In the genomic region with DNA sequence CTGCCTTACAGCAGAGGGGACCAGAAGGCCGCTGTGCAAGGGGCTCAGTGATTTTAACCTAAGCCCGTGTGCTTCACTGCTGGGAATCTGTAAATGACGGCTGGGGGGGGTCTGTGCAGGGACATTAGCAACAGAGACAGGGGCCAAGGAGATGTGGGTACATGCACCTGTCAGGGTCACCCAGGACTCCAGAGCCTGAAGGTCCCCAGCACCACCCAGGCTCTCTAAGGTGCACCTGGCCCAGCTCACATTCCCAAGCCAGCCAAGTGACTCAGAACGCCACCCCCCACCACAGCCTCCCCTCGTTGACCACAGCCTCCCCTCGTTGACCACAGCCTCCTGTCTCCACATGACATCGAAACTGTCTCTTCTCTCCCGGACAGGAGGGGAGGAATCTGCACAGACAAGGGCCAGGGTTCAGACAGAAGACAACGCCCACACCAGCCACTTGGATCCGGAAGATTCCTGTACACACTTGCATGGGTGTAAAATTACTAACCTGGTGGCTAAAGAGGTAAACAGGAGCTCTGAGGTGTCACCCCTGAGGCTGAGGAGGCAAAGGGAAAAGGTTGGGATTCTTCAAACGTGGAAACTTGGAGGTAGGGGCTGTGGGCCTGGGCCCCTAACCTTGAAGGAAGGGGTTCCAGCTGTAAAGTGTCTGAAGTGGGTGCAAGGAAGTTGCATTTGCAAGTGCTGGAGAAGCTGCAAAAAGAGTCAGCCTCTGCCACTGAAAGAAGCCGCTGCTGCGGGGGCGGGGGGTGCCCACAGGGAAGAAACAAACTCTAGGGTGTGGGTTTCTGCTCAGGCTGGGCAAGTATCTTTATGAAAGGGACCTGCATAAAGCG, we compare ENCODE assay signal across 8 cellular contexts. TPM values are rescaled to one million over a fixed set of nuclear protein-coding genes. Genes with fewer than 3 reads are reported as not detected.
DNase-seq lines count a peak whose midpoint lies in the region; ATAC-seq, FAIRE-seq and TF ChIP-seq lines count a peak whose summit lies in the region.

No MANE protein-coding gene starts in this region.

- CTCF ChIA-PET in CD8-positive, alpha-beta T cell (lab: Charles Lee): no interaction called here
- CTCF ChIA-PET in activated naive CD4-positive, alpha-beta T cell treated with anti-CD3 and anti-CD28 coated beads for 36 hours (lab: Charles Lee): interaction anchor here (0.6 kb wide), 1 partner anchor 1094 kb away, joined by 3 read pairs; no protein-coding TSS in a partner anchor

- TF ChIP-seq CTCF in CD8-positive, alpha-beta T cell (IDR thresholded peaks at IDR 0.05): no peak
- TF ChIP-seq CTCF in prostate gland (IDR thresholded peaks at IDR 0.05): peak in 1 of 4 experiments; percentile 14

- FAIRE-seq in frontal cortex (lab: Jason Lieb, UNC): no peak

- H3K4me3 ChIP-seq in CD8-positive, alpha-beta T cell (ENCODE audit: low read depth, low read length): no peak overlapping the region
- no peak overlapping the region for H3K4me3 ChIP-seq in prostate gland

- no peaks in the 10 kb centered on the region for H3K36me3 ChIP-seq in CD8-positive, alpha-beta T cell (ENCODE audit: insufficient read depth, low read length)
- H3K36me3 ChIP-seq in prostate gland: no peaks in the 10 kb centered on the region

- TF ChIP-seq POLR2A in prostate gland (IDR thresholded peaks at IDR 0.05): no peak

- WGBS in prostate gland: 63% methylated on average over 15 of the region's 15 CpGs

- ATAC-seq in CD8-positive, alpha-beta T cell: no peak
- ATAC-seq in HG03521 (IDR thresholded peaks at IDR 0.05; ENCODE audit: unreplicated experiment) (no peak), GM21737 (IDR thresholded peaks at IDR 0.05; ENCODE audit: unreplicated experiment) (no peak)

- peaks cover 43% of the 10 kb centered on the region for H3K4me1 ChIP-seq in CD8-positive, alpha-beta T cell (ENCODE audit: insufficient read depth, low read length)
- peaks cover 55% of the 10 kb centered on the region for H3K4me1 ChIP-seq in prostate gland (replicated peaks)

- intact Hi-C loops in CD8-positive, alpha-beta T cell (cut with DNase I, micrococcal nuclease): loop anchor here in 1 of 2 experiments (1.0 kb wide), 1 partner anchor 23 kb away; no protein-coding TSS in a partner anchor
- intact Hi-C loops in activated naive CD4-positive, alpha-beta T cell treated with anti-CD3 and anti-CD28 coated beads for 36 hours (cut with micrococcal nuclease): loop anchor here (1.0 to 5.0 kb wide), 3 partner anchors 13 to 105 kb away; no protein-coding TSS in a partner anchor
- intact Hi-C loops in prostate gland (cut with DNase I): loop anchor here (10.0 kb wide), 1 partner anchor 63 kb away; no protein-coding TSS in a partner anchor

- no peaks in the 10 kb centered on the region for H3K27me3 ChIP-seq in CD8-positive, alpha-beta T cell (ENCODE audit: insufficient read depth, low read length)
- no peaks in the 10 kb centered on the region for H3K27me3 ChIP-seq in prostate gland (replicated peaks; ENCODE audit: insufficient read depth)

- H3K27ac ChIP-seq in CD8-positive, alpha-beta T cell (ENCODE audit: low read depth, low read length): no peak overlapping the region
- peak overlapping the region; percentile 91 to 92 for H3K27ac ChIP-seq in prostate gland

- H3K9me3 ChIP-seq in CD8-positive, alpha-beta T cell (ENCODE audit: low read length): no peaks in the 10 kb centered on the region
- no peaks in the 10 kb centered on the region for H3K9me3 ChIP-seq in prostate gland

- H3K4me1 Mint-ChIP-seq in CD8-positive, alpha-beta T cell (ENCODE audit: low read depth): peaks cover 26% of the 10 kb centered on the region
- H3K4me1 Mint-ChIP-seq in activated naive CD4-positive, alpha-beta T cell treated with anti-CD3 and anti-CD28 coated beads for 36 hours (ENCODE audit: low read depth): peaks cover 32% of the 10 kb centered on the region

- H3K36me3 Mint-ChIP-seq in CD8-positive, alpha-beta T cell: no peaks in the 10 kb centered on the region
- H3K36me3 Mint-ChIP-seq in activated naive CD4-positive, alpha-beta T cell treated with anti-CD3 and anti-CD28 coated beads for 36 hours (ENCODE audit: low read depth): no peaks in the 10 kb centered on the region

- POLR2A ChIA-PET in CD8-positive, alpha-beta T cell (lab: Charles Lee): no interaction called here

- H3K27me3 Mint-ChIP-seq in CD8-positive, alpha-beta T cell (ENCODE audit: low read depth): no peaks in the 10 kb centered on the region
- H3K27me3 Mint-ChIP-seq in activated naive CD4-positive, alpha-beta T cell treated with anti-CD3 and anti-CD28 coated beads for 36 hours (ENCODE audit: low read depth): no peaks in the 10 kb centered on the region

- peak in 6 of 7 experiments; percentile 14 to 58 (median 24) for DNase-seq in CD8-positive, alpha-beta T cell
- DNase-seq in M059J (ENCODE audit: low read depth) (peak; percentile 88), prostate gland (ENCODE audit: low spot score) (no peak), midbrain (lab: John Stamatoyannopoulos, UW) (no peak), frontal cortex (ENCODE audit: low spot score in 2 of 2) (no peak)
- DNase-seq in activated naive CD4-positive, alpha-beta T cell treated with anti-CD3 and anti-CD28 coated beads for 36 hours: peak; percentile 82

- H3K9me3 Mint-ChIP-seq in CD8-positive, alpha-beta T cell: no peaks in the 10 kb centered on the region
- H3K9me3 Mint-ChIP-seq in activated naive CD4-positive, alpha-beta T cell treated with anti-CD3 and anti-CD28 coated beads for 36 hours: no peaks in the 10 kb centered on the region

- peak overlapping the region; percentile 35 for H3K4me3 Mint-ChIP-seq in CD8-positive, alpha-beta T cell
- no peak overlapping the region for H3K4me3 Mint-ChIP-seq in activated naive CD4-positive, alpha-beta T cell treated with anti-CD3 and anti-CD28 coated beads for 36 hours

- peak overlapping the region; percentile 62 for H3K27ac Mint-ChIP-seq in CD8-positive, alpha-beta T cell
- H3K27ac Mint-ChIP-seq in activated naive CD4-positive, alpha-beta T cell treated with anti-CD3 and anti-CD28 coated beads for 36 hours: peak overlapping the region; percentile 9

RNA-seq across cellular contexts. Expression of a gene that starts 27.0 kb away (rescaled TPM):
- total RNA-seq in CD8-positive, alpha-beta T cell: not detected
- not detected in 2 replicates for total RNA-seq in M059J (2014; rRNA removed; shearing (Covaris generic))
- total RNA-seq in activated naive CD4-positive, alpha-beta T cell treated with anti-CD3 and anti-CD28 coated beads for 36 hours: not detected
- 1 to 10 TPM; 1.6 to 8.0 TPM for total RNA-seq in prostate gland
- under 0.01 TPM for total RNA-seq in frontal cortex

RNA-seq across cellular contexts. Expression of a gene that starts 52.4 kb away (rescaled TPM):
- not detected for total RNA-seq in CD8-positive, alpha-beta T cell
- total RNA-seq in M059J (2014; rRNA removed; shearing (Covaris generic)): not detected in 2 replicates
- total RNA-seq in activated naive CD4-positive, alpha-beta T cell treated with anti-CD3 and anti-CD28 coated beads for 36 hours: not detected
- total RNA-seq in prostate gland: 10 to 100 TPM in 1 of 2 donors, under 1 TPM in 1; 0.46 to 10.5 TPM
- not detected for total RNA-seq in frontal cortex

Comparison
In these comparisons a context has a peak if more than half of its experiments do, and no peak if none do; other contexts are left out.
1. DNase-seq: peak in CD8-positive, alpha-beta T cell (6 of 7), M059J (single experiment) and activated naive CD4-positive, alpha-beta T cell treated with anti-CD3 and anti-CD28 coated beads for 36 hours (single experiment); none in prostate gland (single experiment), midbrain (single experiment) and frontal cortex (0 of 2).